1 cellular context compared by ENCODE assay signal in the genomic region with DNA sequence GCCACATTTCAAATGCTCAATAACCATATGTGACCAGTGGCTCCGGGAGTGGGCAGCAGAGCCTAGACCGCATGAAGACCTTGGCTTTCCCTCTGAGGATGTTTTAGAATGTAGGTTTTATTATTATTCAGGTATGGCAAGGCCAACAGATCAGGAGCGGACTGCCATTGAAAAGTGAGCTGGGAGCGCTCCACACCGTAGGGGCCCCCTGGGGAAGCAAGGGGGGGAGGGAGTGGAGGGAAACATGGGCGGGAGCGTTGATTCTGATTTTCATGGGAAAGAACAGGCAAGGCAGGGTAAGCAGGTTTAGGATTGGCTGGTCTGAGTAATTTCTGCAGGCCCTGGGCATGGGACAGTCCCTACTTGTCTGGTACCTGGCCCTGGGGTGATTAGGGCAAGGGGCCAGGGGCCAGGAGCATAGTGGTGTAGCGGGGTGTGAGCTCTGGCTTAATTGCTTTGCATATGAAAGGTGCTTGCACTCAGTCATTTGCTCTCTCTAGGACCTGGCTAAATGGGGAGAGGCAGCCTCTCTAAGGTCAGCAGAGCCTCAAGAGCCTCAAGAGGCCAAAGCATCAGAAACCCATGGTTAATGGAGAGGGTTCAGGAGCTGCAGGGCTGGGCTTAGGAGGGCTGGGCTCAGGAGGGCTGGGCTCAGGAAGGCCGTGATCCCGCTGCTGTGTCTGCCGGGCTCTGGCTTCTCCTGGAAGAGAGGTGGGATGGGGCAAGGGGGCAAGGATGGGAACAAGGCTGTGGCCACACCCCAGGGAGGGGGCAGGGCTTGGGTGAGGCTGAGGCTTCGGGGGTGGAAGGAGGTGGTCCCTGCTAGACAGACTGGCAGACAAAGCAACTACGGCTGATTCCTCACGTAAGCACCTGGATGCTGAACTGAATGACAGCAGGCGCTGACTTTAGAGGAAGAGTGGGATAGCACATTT.
A peak's percentile ranks its signal among the peaks of the same experiment; 100 is the strongest.
TF ChIP-seq lines count a peak whose summit lies in the region.

No MANE protein-coding gene starts in this region.

TF ChIP-seq in WTC11, 78 proteins besides CTCF, POLR2A, EP300 and RAD21 (continued from another document):
- TF ChIP-seq ZNF121 (CRISPR knock-in tag; IDR thresholded peaks at IDR 0.05) = 0 out of 2 replicates have a peak, but pooled peaks have one; percentile 54
- 0 out of 2 replicates have a peak, but pooled peaks have one; percentile 29 for TF ChIP-seq SMAD3 (CRISPR knock-in tag; IDR thresholded peaks at IDR 0.05; ENCODE audit: borderline replicate concordance)
- no peak for TF ChIP-seq NR2C2 (CRISPR knock-in tag; IDR thresholded peaks at IDR 0.05)
- TF ChIP-seq, protein P1, sequence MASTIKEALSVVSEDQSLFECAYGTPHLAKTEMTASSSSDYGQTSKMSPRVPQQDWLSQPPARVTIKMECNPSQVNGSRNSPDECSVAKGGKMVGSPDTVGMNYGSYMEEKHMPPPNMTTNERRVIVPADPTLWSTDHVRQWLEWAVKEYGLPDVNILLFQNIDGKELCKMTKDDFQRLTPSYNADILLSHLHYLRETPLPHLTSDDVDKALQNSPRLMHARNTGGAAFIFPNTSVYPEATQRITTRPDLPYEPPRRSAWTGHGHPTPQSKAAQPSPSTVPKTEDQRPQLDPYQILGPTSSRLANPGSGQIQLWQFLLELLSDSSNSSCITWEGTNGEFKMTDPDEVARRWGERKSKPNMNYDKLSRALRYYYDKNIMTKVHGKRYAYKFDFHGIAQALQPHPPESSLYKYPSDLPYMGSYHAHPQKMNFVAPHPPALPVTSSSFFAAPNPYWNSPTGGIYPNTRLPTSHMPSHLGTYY (CRISPR knock-in tag; IDR thresholded peaks at IDR 0.05) = no peak; the same call in 1 of the 2 replicates
- no peak for TF ChIP-seq FOXK1 (CRISPR knock-in tag; IDR thresholded peaks at IDR 0.05)
- TF ChIP-seq IRF2 (CRISPR knock-in tag; IDR thresholded peaks at IDR 0.05; ENCODE audit: borderline replicate concordance, low read depth) = no peak
TF ChIP-seq in WTC11: peak in this region for 5.
